Comparison of ENCODE assay signal across 27 cellular contexts in the genomic region with DNA sequence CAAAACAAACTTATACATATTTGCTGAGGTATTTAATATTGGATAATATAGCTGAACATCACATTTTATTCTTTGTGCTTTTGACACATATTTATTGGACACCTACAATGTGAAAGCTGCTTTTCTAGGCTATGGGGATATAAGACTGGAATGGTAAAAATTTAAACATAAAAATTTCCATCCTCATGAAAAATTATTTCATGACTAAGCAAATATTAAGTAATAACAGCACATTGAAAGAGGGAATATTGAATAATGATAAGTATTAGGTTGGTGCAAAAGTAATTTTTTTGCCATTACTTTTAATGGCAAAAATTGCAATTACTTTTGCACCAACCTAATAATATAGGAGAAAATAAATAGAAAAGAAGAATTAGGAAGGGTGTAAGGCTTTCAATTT.
"Had no signal": no experiment of that assay in that cellular context is flagged by ENCODE, and none has a peak within 500 bp of the region (broad histone marks: within the 10 kb centered on the region; RNA-seq: fewer than 3 reads in every experiment).

No MANE protein-coding gene starts in this region.

- H3K4me3 ChIP-seq: stomach, suprapubic skin, testis, thoracic aorta, thyroid gland, tibial artery, tibial nerve, transverse colon, upper lobe of left lung, upper lobe of right lung, uterus, vagina had no signal

- H3K4me1 ChIP-seq: stomach, suprapubic skin, testis, thyroid gland, tibial artery, tibial nerve, transverse colon, upper lobe of left lung, upper lobe of right lung, uterus, vagina had no signal

- H3K36me3 ChIP-seq: stomach, suprapubic skin, thoracic aorta, thyroid gland, tibial artery, tibial nerve, transverse colon, upper lobe of left lung, upper lobe of right lung, uterus, vagina had no signal

- H3K27me3 ChIP-seq: stomach, suprapubic skin, testis, thyroid gland, tibial artery, tibial nerve, transverse colon, upper lobe of left lung, upper lobe of right lung, uterus, vagina had no signal

- FAIRE-seq: urothelium cell line had no signal

- ATAC-seq: stimulated activated effector memory CD8-positive, alpha-beta T cell treated with anti-CD3 and anti-CD28 coated beads, Interleukin-12 subunit alpha, Interleukin-12 subunit beta, amount 100 ng/mL, for 72 hours; stimulated activated memory B cell treated with anti-CD40 and anti-IgM and Interleukin-4, amounts not matched to agents 10 μg/mL and 1 μg/mL and 100 μg/mL, for 72 hours; stimulated activated naive B cell treated with anti-CD40 and anti-IgM and Interleukin-4, amounts not matched to agents 10 μg/mL and 1 μg/mL and 100 μg/mL, for 72 hours; stimulated activated naive CD8-positive, alpha-beta T cell treated with anti-CD3 and anti-CD28 coated beads, Interleukin-15, amount 100 ng/mL, for 72 hours; stimulated activated naive CD8-positive, alpha-beta T cell treated with anti-CD3 and anti-CD28 coated beads, Interleukin-15, Interleukin-2, amounts not matched to agents 100 U/mL and 50 U/mL, for 24 hours; upper lobe of right lung had no signal

- H3K27ac ChIP-seq: stomach, suprapubic skin, testis, thoracic aorta, thyroid gland, tibial artery, tibial nerve, transverse colon, upper lobe of left lung, upper lobe of right lung, uterus, vagina had no signal

- DNase-seq: stimulated activated CD4-positive, alpha-beta T cell treated with anti-CD3 and anti-CD28 coated beads, Interleukin-2, amount 100 ng/mL, for 48 hours; stimulated activated CD4-positive, alpha-beta T cell treated with anti-CD3 and anti-CD28 coated beads, Interleukin-4, amount 100 ng/mL, for 1 hour; stimulated activated CD4-positive, alpha-beta T cell treated with anti-CD3 and anti-CD28 coated beads, Interleukin-4, amount 100 ng/mL, for 24 hours; stimulated activated CD4-positive, alpha-beta T cell treated with anti-CD3 and anti-CD28 coated beads, Interleukin-4, amount 100 ng/mL, for 4 hours; stimulated activated CD8-positive, alpha-beta memory T cell treated with anti-CD3 and anti-CD28 coated beads, Interleukin-4, amount 100 ng/mL, for 48 hours; stimulated activated naive B cell treated with anti-CD40 and anti-IgM and Interleukin-4, amounts not matched to agents 10 μg/mL and 1 μg/mL and 100 μg/mL, for 72 hours; stimulated activated naive CD4-positive, alpha-beta T cell; stimulated activated naive CD4-positive, alpha-beta T cell treated with Interleukin-2 at 50 U/mL for 16 hours; stimulated activated naive CD8-positive, alpha-beta T cell treated with anti-CD3 and anti-CD28 coated beads, Interleukin-15, amount 100 ng/mL, for 72 hours; stimulated activated naive CD8-positive, alpha-beta T cell treated with anti-CD3 and anti-CD28 coated beads, Interleukin-15, Interleukin-2, amounts not matched to agents 100 U/mL and 50 U/mL, for 24 hours; stomach; substantia nigra; testis; thyroid gland; tibial artery; transverse colon; trophoblast cell; upper lobe of left lung; upper lobe of right lung; uterus had no signal

- H3K9me3 ChIP-seq: testis, thoracic aorta, thyroid gland, tibial artery, upper lobe of right lung, uterus, vagina had no signal
